Comparison of ENCODE assay signal across 8 cellular contexts in the genomic region with DNA sequence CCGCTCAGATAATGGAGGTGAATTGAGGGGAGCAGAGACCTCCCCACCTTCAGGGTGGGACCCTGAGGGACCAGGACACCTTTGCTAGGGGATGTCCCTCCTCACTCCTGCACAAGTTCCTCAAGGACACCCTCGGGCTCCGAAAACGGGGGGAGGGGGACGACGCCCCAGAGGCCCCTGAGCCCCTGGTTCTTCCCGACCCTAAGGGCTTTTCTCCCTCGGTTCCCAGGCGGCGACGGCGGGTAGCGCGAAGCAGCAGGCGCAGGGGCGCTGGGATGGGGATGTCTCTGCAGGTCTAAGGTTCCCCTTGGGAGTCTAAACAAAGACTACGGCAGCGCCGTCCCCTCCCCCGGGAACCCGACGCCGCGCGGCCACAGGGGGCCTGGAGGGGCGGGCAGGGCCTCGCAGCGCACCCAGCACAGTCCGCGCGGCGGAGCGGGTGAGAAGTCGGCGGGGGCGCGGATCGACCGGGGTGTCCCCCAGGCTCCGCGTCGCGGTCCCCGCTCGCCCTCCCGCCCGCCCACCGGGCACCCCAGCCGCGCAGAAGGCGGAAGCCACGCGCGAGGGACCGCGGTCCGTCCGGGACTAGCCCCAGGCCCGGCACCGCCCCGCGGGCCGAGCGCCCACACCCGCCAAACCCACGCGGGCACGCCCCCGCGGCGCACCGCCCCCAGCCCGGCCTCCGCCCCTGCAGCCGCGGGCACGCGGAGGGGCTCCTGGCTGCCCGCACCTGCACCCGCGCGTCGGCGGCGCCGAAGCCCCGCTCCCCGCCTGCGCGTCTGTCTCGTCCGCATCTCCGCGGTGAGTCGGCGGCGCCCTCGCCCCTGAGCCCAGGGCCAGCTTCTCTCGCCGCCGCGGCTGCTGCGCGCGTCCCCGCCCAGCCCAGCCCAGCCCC. TPM values are rescaled to one million over a fixed set of nuclear protein-coding genes. Genes with fewer than 3 reads are reported as not detected.
DNase-seq lines count a peak whose midpoint lies in the region; ATAC-seq and TF ChIP-seq lines count a peak whose summit lies in the region.

No MANE protein-coding gene starts in this region.

- CTCF ChIA-PET in CD4-positive, alpha-beta T cell (lab: Charles Lee), result no interaction called here
- CTCF ChIA-PET in naive thymus-derived CD4-positive, alpha-beta T cell (lab: Charles Lee), result no interaction called here

- POLR2A ChIA-PET in CD4-positive, alpha-beta T cell (lab: Charles Lee), result no interaction called here
- POLR2A ChIA-PET in naive thymus-derived CD4-positive, alpha-beta T cell (lab: Charles Lee), result no interaction called here

- H3K9me3 Mint-ChIP-seq in CD4-positive, alpha-beta T cell, result no peaks in the 10 kb centered on the region
- H3K9me3 Mint-ChIP-seq in naive thymus-derived CD4-positive, alpha-beta T cell, result no peaks in the 10 kb centered on the region

- no peak overlapping the region for H3K9ac ChIP-seq in colonic mucosa (ENCODE audit: low read depth in 2 of 2, low read length in 2 of 2)

- H3K27ac Mint-ChIP-seq in CD4-positive, alpha-beta T cell, result no peak overlapping the region
- no peak overlapping the region for H3K27ac Mint-ChIP-seq in naive thymus-derived CD4-positive, alpha-beta T cell

- no peak for TF ChIP-seq CTCF in CD4-positive, alpha-beta T cell (IDR thresholded peaks at IDR 0.05)
- TF ChIP-seq CTCF in colonic mucosa (IDR thresholded peaks at IDR 0.05), result no peak

- no peaks in the 10 kb centered on the region for H3K36me3 ChIP-seq in colonic mucosa
- H3K36me3 ChIP-seq in naive thymus-derived CD4-positive, alpha-beta T cell (ENCODE audit: control insufficient read depth in 2 of 3, insufficient read depth in 3 of 3, low read length in 3 of 3), result no peaks in the 10 kb centered on the region

- peaks cover 63% of the 10 kb centered on the region for H3K27me3 ChIP-seq in CD4-positive, alpha-beta T cell (ENCODE audit: control insufficient read depth, insufficient read depth, low read length)
- peaks cover 47% of the 10 kb centered on the region for H3K27me3 ChIP-seq in colonic mucosa
- peaks cover 0 to 4% of the 10 kb centered on the region in 2 donors for H3K27me3 ChIP-seq in naive thymus-derived CD4-positive, alpha-beta T cell (ENCODE audit: control insufficient read depth in 2 of 2, insufficient read depth in 2 of 2, low read length in 2 of 2)

- peak overlapping the region; percentile 7 for H3K4me3 Mint-ChIP-seq in CD4-positive, alpha-beta T cell
- H3K4me3 Mint-ChIP-seq in naive thymus-derived CD4-positive, alpha-beta T cell, result peak overlapping the region in 8 of 10 donors; percentile 21 to 80 (median 41)

- H3K36me3 Mint-ChIP-seq in CD4-positive, alpha-beta T cell (ENCODE audit: low read depth), result no peaks in the 10 kb centered on the region
- H3K36me3 Mint-ChIP-seq in naive thymus-derived CD4-positive, alpha-beta T cell, result no peaks in the 10 kb centered on the region

- H3K4me3 ChIP-seq in colonic mucosa, result peak overlapping the region; percentile 24
- H3K4me3 ChIP-seq in naive thymus-derived CD4-positive, alpha-beta T cell (ENCODE audit: low read length), result no peak overlapping the region

- peaks cover 7% of the 10 kb centered on the region for H3K4me1 ChIP-seq in colonic mucosa
- no peaks in the 10 kb centered on the region for H3K4me1 ChIP-seq in naive thymus-derived CD4-positive, alpha-beta T cell (ENCODE audit: control insufficient read depth in 2 of 2, insufficient read depth in 2 of 2, low read length in 2 of 2)

- no peak for ATAC-seq in CD4-positive, alpha-beta T cell (ENCODE audit: poor library complexity)
- ATAC-seq in naive thymus-derived CD4-positive, alpha-beta T cell, result peak; percentile 33
- no peak for ATAC-seq in GM19023 (IDR thresholded peaks at IDR 0.05; ENCODE audit: unreplicated experiment)
- ATAC-seq in GM18502 (IDR thresholded peaks at IDR 0.05; ENCODE audit: poor library complexity, unreplicated experiment), result no peak
- no peak for ATAC-seq in GM18870 (IDR thresholded peaks at IDR 0.05; ENCODE audit: unreplicated experiment)

- no peaks in the 10 kb centered on the region for H3K4me1 Mint-ChIP-seq in CD4-positive, alpha-beta T cell (ENCODE audit: low read depth)
- peaks cover 0 to 10% (median 9%) of the 10 kb centered on the region in 7 donors for H3K4me1 Mint-ChIP-seq in naive thymus-derived CD4-positive, alpha-beta T cell

- peaks cover 67% of the 10 kb centered on the region for H3K27me3 Mint-ChIP-seq in CD4-positive, alpha-beta T cell
- H3K27me3 Mint-ChIP-seq in naive thymus-derived CD4-positive, alpha-beta T cell, result peaks cover 42 to 65% (median 56%) of the 10 kb centered on the region in 5 donors

- H3K27ac ChIP-seq in CD4-positive, alpha-beta T cell (ENCODE audit: low read depth, low read length), result no peak overlapping the region
- no peak overlapping the region for H3K27ac ChIP-seq in colonic mucosa
- no peak overlapping the region for H3K27ac ChIP-seq in naive thymus-derived CD4-positive, alpha-beta T cell (ENCODE audit: low read depth, low read length)

- no peak for DNase-seq in CD4-positive, alpha-beta T cell
- peak; percentile 26 for DNase-seq in HuH-7 (ENCODE audit: low spot score)
- no peak for DNase-seq in colonic mucosa
- peak in 1 of 9 donors; percentile 53 for DNase-seq in naive thymus-derived CD4-positive, alpha-beta T cell
- DNase-seq in SW480 (ENCODE audit: low spot score), result no peak

- intact Hi-C loops in CD4-positive, alpha-beta T cell (cut with DNase I, micrococcal nuclease), result no loop called here
- intact Hi-C loops in colonic mucosa (cut with DNase I), result no loop called here
- intact Hi-C loops in naive thymus-derived CD4-positive, alpha-beta T cell (cut with micrococcal nuclease), result no loop called here

- no peaks in the 10 kb centered on the region for H3K9me3 ChIP-seq in CD4-positive, alpha-beta T cell (ENCODE audit: control insufficient read depth, low read length)
- H3K9me3 ChIP-seq in colonic mucosa, result no peaks in the 10 kb centered on the region
- H3K9me3 ChIP-seq in naive thymus-derived CD4-positive, alpha-beta T cell (ENCODE audit: control insufficient read depth in 2 of 3, low read length in 3 of 3), result no peaks in the 10 kb centered on the region

RNA-seq across cellular contexts. Expression of a gene that starts 36.7 kb away (rescaled TPM):
- total RNA-seq in CD4-positive, alpha-beta T cell, result 1 to 10 TPM; 2.8 to 3.2 TPM
- total RNA-seq in colonic mucosa, result 1 to 10 TPM; 3.0 to 9.8 TPM
- total RNA-seq in naive thymus-derived CD4-positive, alpha-beta T cell, result 1 to 10 TPM; 1.1 to 5.3 (median 2.7) TPM
- 1 to 10 TPM in 1 of 2 donors, under 1 TPM in 1; 0.63 to 1.5 TPM for polyA plus RNA-seq in naive thymus-derived CD4-positive, alpha-beta T cell

RNA-seq across cellular contexts. Expression of a gene that starts 52.1 kb away (rescaled TPM):
- 10 to 100 TPM; 21.9 to 25.5 TPM for total RNA-seq in CD4-positive, alpha-beta T cell
- total RNA-seq in colonic mucosa, result 10 to 100 TPM in 1 of 2 donors, 1 to 10 TPM in 1; 8.5 to 18.0 TPM
- total RNA-seq in naive thymus-derived CD4-positive, alpha-beta T cell, result 10 to 100 TPM; 20.7 to 41.3 (median 39.0) TPM
- polyA plus RNA-seq in naive thymus-derived CD4-positive, alpha-beta T cell, result 10 to 100 TPM in 1 of 2 donors, 1 to 10 TPM in 1; 9.8 to 13.3 TPM
